In genomic region chr22:45052665-45053064, GRCh38 we compare ENCODE assay signal across 1 cellular context.
TF ChIP-seq lines count a peak whose summit lies in the region.

No MANE protein-coding gene starts in this region.

TF ChIP-seq in H1, 55 proteins besides CTCF, POLR2A, EP300 and RAD21:
- TF ChIP-seq SP1 (IDR thresholded peaks at IDR 0.05; ENCODE audit: low read depth, low read length), result 0 out of 2 replicates have a peak, but pooled peaks have one; percentile 32
- TF ChIP-seq CREB1 (IDR thresholded peaks at IDR 0.05), result peak; percentile 63
- TF ChIP-seq E2F6 (IDR thresholded peaks at IDR 0.05), result peak; percentile 85
- peak; percentile 50 for TF ChIP-seq MAX (IDR thresholded peaks at IDR 0.05)
TF ChIP-seq in H1: peak in this region for 4; not testable (repeated sequence) for 51.
